23 cellular contexts compared by ENCODE assay signal in the genomic region with DNA sequence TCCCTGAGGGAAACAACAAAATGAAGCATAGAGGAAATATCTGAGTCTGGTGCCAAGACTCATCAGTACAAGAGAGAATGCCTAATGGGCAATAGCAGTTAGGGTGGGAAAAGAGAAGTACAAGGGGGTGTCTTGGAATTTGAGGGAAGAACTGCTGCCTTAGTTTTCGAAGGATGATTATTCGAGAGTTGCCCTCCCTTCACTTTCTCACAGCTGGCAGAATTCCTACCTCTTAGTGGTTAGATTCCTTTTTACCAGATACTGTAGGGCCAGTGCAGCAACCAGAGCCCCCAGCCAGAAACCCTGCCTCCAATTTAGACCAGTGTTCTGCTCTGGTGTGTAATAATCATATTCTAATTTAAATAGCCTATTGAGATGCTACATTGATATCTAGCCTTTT. TPM values are rescaled to one million over a fixed set of nuclear protein-coding genes. Genes with fewer than 3 reads are reported as not detected.
DNase-seq lines count a peak whose midpoint lies in the region; ATAC-seq lines count a peak whose summit lies in the region.
"Had no signal": no experiment of that assay in that cellular context is flagged by ENCODE, and none has a peak within 500 bp of the region (broad histone marks: within the 10 kb centered on the region; RNA-seq: fewer than 3 reads in every experiment).

No MANE protein-coding gene starts in this region.

- peak; percentile 34 for DNase-seq in activated CD4-positive, alpha-beta T cell treated with anti-CD3 and anti-CD28 coated beads, Interleukin-2, amount 10 ng/mL, durations not matched to agents 24 days and 14 days
- no peak for DNase-seq in activated CD4-positive, alpha-beta T cell treated with anti-CD3 and anti-CD28 coated beads for 48 hours
- DNase-seq in astrocyte of the hippocampus (ENCODE audit: low read depth, low spot score) (peak; percentile 58), 8988T (no peak)
- DNase-seq in naive thymus-derived CD4-positive, alpha-beta T cell: no peak
- DNase-seq: ACHN; AML-193; BE2C; Calu3; CD4-positive, alpha-beta memory T cell; COR-L47; DMS53; DMS79 treated with DMSO at 0.1 percent for 48 hours; GF-D8; GM23248; H7; HCEC 1CT had no signal

- peaks cover 5 to 49% of the 10 kb centered on the region in 2 donors for H3K4me1 ChIP-seq in naive thymus-derived CD4-positive, alpha-beta T cell (ENCODE audit: control insufficient read depth in 2 of 2, insufficient read depth in 2 of 2, low read length in 2 of 2)
- H3K4me1 ChIP-seq: BE2C had no signal

- H3K4me3 ChIP-seq in naive thymus-derived CD4-positive, alpha-beta T cell (ENCODE audit: low read length): no peak overlapping the region
- H3K4me3 ChIP-seq: A549; BLaER1 treated with 17β-estradiol and CSF1 and Interleukin-3, amounts not matched to agents 10 nM and 100 nM; GM23248 had no signal

- intact Hi-C loops in activated CD4-positive, alpha-beta T cell treated with anti-CD3 and anti-CD28 coated beads, Interleukin-2, amount 10 ng/mL, durations not matched to agents 24 days and 14 days (cut with micrococcal nuclease): no loop called here
- intact Hi-C loops in naive thymus-derived CD4-positive, alpha-beta T cell (cut with micrococcal nuclease): loop anchor here in 1 of 2 donors (2.0 to 10.0 kb wide), 3 partner anchors 15 to 105 kb away; a partner anchor contains a TSS

- peaks cover 49% of the 10 kb centered on the region for H3K36me3 Mint-ChIP-seq in activated CD4-positive, alpha-beta T cell treated with anti-CD3 and anti-CD28 coated beads, Interleukin-2, amount 10 ng/mL, durations not matched to agents 24 days and 14 days (ENCODE audit: low read depth)
- peaks cover 0 to 26% (median 14%) of the 10 kb centered on the region in 5 donors for H3K36me3 Mint-ChIP-seq in naive thymus-derived CD4-positive, alpha-beta T cell

- ATAC-seq in naive thymus-derived CD4-positive, alpha-beta T cell: no peak
- ATAC-seq in GM21825 (IDR thresholded peaks at IDR 0.05; ENCODE audit: unreplicated experiment) (no peak), HG03432 (IDR thresholded peaks at IDR 0.05; ENCODE audit: unreplicated experiment) (no peak)
- ATAC-seq: A549 had no signal

- H3K36me3 ChIP-seq in naive thymus-derived CD4-positive, alpha-beta T cell (ENCODE audit: control insufficient read depth in 2 of 3, insufficient read depth in 3 of 3, low read length in 3 of 3): peaks cover 0 to 3% (median 0%) of the 10 kb centered on the region in 3 experiments
- H3K36me3 ChIP-seq: BE2C had no signal

- POLR2A ChIA-PET in naive thymus-derived CD4-positive, alpha-beta T cell (lab: Charles Lee): interaction anchor here (1.8 kb wide), 1 partner anchor 11 kb away, joined by 4 read pairs; no protein-coding TSS in a partner anchor

- CTCF ChIA-PET in naive thymus-derived CD4-positive, alpha-beta T cell (lab: Charles Lee): no interaction called here

- peaks cover 57% of the 10 kb centered on the region for H3K4me1 Mint-ChIP-seq in activated CD4-positive, alpha-beta T cell treated with anti-CD3 and anti-CD28 coated beads, Interleukin-2, amount 10 ng/mL, durations not matched to agents 24 days and 14 days
- peaks cover 12 to 58% (median 28%) of the 10 kb centered on the region in 7 donors for H3K4me1 Mint-ChIP-seq in naive thymus-derived CD4-positive, alpha-beta T cell

- no peaks in the 10 kb centered on the region for H3K9me3 ChIP-seq in naive thymus-derived CD4-positive, alpha-beta T cell (ENCODE audit: control insufficient read depth in 2 of 3, low read length in 3 of 3)
- H3K9me3 ChIP-seq: A549, BE2C had no signal

- no peak overlapping the region for H3K4me3 Mint-ChIP-seq in activated CD4-positive, alpha-beta T cell treated with anti-CD3 and anti-CD28 coated beads, Interleukin-2, amount 10 ng/mL, durations not matched to agents 24 days and 14 days
- H3K4me3 Mint-ChIP-seq in naive thymus-derived CD4-positive, alpha-beta T cell: peak overlapping the region in 1 of 10 donors; percentile 6
- H3K4me3 Mint-ChIP-seq: CD14-positive monocyte had no signal

- H3K27me3 ChIP-seq in naive thymus-derived CD4-positive, alpha-beta T cell (ENCODE audit: control insufficient read depth in 2 of 2, insufficient read depth in 2 of 2, low read length in 2 of 2): no peaks in the 10 kb centered on the region
- H3K27me3 ChIP-seq: BE2C; BLaER1 treated with 17β-estradiol and CSF1 and Interleukin-3, amounts not matched to agents 10 nM and 100 nM had no signal

- H3K27ac ChIP-seq in naive thymus-derived CD4-positive, alpha-beta T cell (ENCODE audit: low read depth, low read length): peak overlapping the region; percentile 12
- H3K27ac ChIP-seq: 22Rv1; A549; BLaER1 treated with 17β-estradiol and CSF1 and Interleukin-3, amounts not matched to agents 10 nM and 100 nM; GM23248 had no signal

- no peak overlapping the region for H3K27ac Mint-ChIP-seq in activated CD4-positive, alpha-beta T cell treated with anti-CD3 and anti-CD28 coated beads, Interleukin-2, amount 10 ng/mL, durations not matched to agents 24 days and 14 days
- H3K27ac Mint-ChIP-seq in naive thymus-derived CD4-positive, alpha-beta T cell: peak overlapping the region in 1 of 9 donors; percentile 34
- H3K27ac Mint-ChIP-seq: CD14-positive monocyte had no signal

- no peaks in the 10 kb centered on the region for H3K9me3 Mint-ChIP-seq in activated CD4-positive, alpha-beta T cell treated with anti-CD3 and anti-CD28 coated beads, Interleukin-2, amount 10 ng/mL, durations not matched to agents 24 days and 14 days
- H3K9me3 Mint-ChIP-seq in naive thymus-derived CD4-positive, alpha-beta T cell: peaks cover 0 to 2% (median 0%) of the 10 kb centered on the region in 11 donors
- H3K9me3 Mint-ChIP-seq: CD14-positive monocyte; CD4-positive, alpha-beta memory T cell had no signal

- H3K27me3 Mint-ChIP-seq in activated CD4-positive, alpha-beta T cell treated with anti-CD3 and anti-CD28 coated beads, Interleukin-2, amount 10 ng/mL, durations not matched to agents 24 days and 14 days: no peaks in the 10 kb centered on the region
- no peaks in the 10 kb centered on the region for H3K27me3 Mint-ChIP-seq in naive thymus-derived CD4-positive, alpha-beta T cell
- H3K27me3 Mint-ChIP-seq: CD4-positive, alpha-beta memory T cell had no signal

RNA-seq across cellular contexts. Expression of a gene that starts 56.5 kb away (rescaled TPM):
- 146 and 148 TPM in 2 replicates for total RNA-seq in activated CD4-positive, alpha-beta T cell treated with anti-CD3 and anti-CD28 coated beads, Interleukin-2, amount 10 ng/mL, durations not matched to agents 24 days and 14 days
- total RNA-seq in naive thymus-derived CD4-positive, alpha-beta T cell: 100 to 1,000 TPM in 3 of 5 experiments, 10 to 100 TPM in 2; 80.9 to 167 (median 136) TPM
- polyA plus RNA-seq in naive thymus-derived CD4-positive, alpha-beta T cell: 10 to 100 TPM; 18.2 to 33.2 TPM

Comparison
In these comparisons a context has a peak if more than half of its experiments do, and no peak if none do; other contexts are left out.
1. DNase-seq: peak in activated CD4-positive, alpha-beta T cell treated with anti-CD3 and anti-CD28 coated beads, Interleukin-2, amount 10 ng/mL, durations not matched to agents 24 days and 14 days (single experiment) and astrocyte of the hippocampus (single experiment); none in activated CD4-positive, alpha-beta T cell treated with anti-CD3 and anti-CD28 coated beads for 48 hours (single experiment), naive thymus-derived CD4-positive, alpha-beta T cell (0 of 9) and 8988T (single experiment).